In the genomic region with DNA sequence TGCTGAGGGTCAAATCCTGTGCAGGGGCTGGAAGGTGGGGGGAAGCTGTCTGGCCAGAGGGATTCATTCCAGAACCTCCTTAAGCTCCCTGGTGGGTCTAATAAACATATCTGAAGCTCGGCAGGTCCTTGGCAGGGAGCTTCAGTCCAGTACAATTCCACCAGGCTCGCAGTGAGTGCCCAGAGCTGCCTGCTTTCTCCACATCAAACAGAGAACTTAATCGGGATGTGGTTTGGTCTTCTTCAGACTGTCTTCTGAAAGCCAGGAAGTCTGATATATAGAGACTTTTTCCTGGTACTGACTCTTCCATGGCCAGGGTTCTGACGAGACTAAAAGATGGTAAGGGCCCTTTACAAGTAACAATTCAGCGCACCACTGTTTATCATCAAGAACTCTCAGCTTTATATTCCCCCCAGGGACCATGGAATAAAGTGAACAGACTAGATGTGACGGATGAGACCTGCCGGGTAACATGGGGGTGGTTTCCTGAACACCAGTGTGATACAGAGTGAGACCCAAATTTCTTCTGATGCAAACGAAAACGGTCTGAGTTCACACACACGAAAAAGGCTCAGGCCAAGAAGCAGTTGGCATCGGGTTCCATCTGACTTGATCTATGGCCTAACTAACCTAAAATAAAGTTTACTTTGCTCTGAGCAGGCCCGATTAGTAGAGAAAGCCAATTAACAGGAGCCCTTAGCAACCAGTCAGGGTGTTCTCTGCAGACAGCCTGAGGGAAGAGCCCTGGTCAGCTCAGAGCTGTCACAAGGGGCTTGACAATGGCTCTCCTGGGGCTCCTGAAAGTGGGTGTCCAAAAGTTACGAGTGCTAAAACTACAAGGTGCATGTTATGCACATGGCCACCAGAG, we compare ENCODE assay signal across 9 cellular contexts. TPM values are rescaled to one million over a fixed set of nuclear protein-coding genes. Genes with fewer than 3 reads are reported as not detected.
DNase-seq lines count a peak whose midpoint lies in the region; ATAC-seq and TF ChIP-seq lines count a peak whose summit lies in the region.
"Had no signal": no experiment of that assay in that cellular context is flagged by ENCODE, and none has a peak within 500 bp of the region (broad histone marks: within the 10 kb centered on the region; RNA-seq: fewer than 3 reads in every experiment).

No MANE protein-coding gene starts in this region.

- H3K23ac ChIP-seq in IMR-90 (ENCODE audit: low read depth, low read length): peak overlapping the region; percentile 60; the same call in 1 of the 2 replicates

- H3K36me3 Mint-ChIP-seq in activated CD4-positive, alpha-beta memory T cell treated with anti-CD3 and anti-CD28 coated beads for 36 hours: peaks cover 17% of the 10 kb centered on the region

- no peak overlapping the region for H3K56ac ChIP-seq in IMR-90 (ENCODE audit: extremely low read depth, insufficient read depth, low read length)

- ATAC-seq in IMR-90 (ENCODE audit: low read depth) (no peak), GM19397 (IDR thresholded peaks at IDR 0.05; ENCODE audit: unreplicated experiment) (no peak), HG03571 (IDR thresholded peaks at IDR 0.05; ENCODE audit: unreplicated experiment) (no peak)

- H3K4me1 Mint-ChIP-seq in activated CD4-positive, alpha-beta memory T cell treated with anti-CD3 and anti-CD28 coated beads for 36 hours (ENCODE audit: low read depth): peaks cover 78% of the 10 kb centered on the region

- peak overlapping the region; percentile 1; the same call in 1 of the 2 replicates for H4K91ac ChIP-seq in IMR-90 (ENCODE audit: insufficient read depth, low read depth, low read length)

- H3K4me1 ChIP-seq in IMR-90 (ENCODE audit: control insufficient read depth, insufficient read depth, low read length): peaks cover 53% of the 10 kb centered on the region
- H3K4me1 ChIP-seq in esophagus squamous epithelium: peaks cover 46 to 86% (median 63%) of the 10 kb centered on the region in 3 donors
- H3K4me1 ChIP-seq in rectal smooth muscle tissue (ENCODE audit: control insufficient read depth, insufficient read depth, low read length): peaks cover 68% of the 10 kb centered on the region

- no peak overlapping the region for H2BK20ac ChIP-seq in IMR-90 (ENCODE audit: low read depth, low read length)

- TF ChIP-seq RAD21 in IMR-90 (IDR thresholded peaks at IDR 0.05; ENCODE audit: low read length): no peak

- no TSS peak for BruUV-seq in IMR-90 (replicated peaks; lab: Mats Ljungman, UMichigan)

- peak overlapping the region; percentile 11; the same call in 1 of the 2 replicates for H3K4ac ChIP-seq in IMR-90 (ENCODE audit: low read depth, low read length)

- DNase-seq in IMR-90 (no peak), esophagus squamous epithelium (lab: John Stamatoyannopoulos, UW) (no peak), HuH-7 (ENCODE audit: low spot score) (no peak), iPS-NIHi7 (ENCODE audit: extremely low spot score) (no peak)
- peak; percentile 42 for DNase-seq in activated CD4-positive, alpha-beta memory T cell treated with anti-CD3 and anti-CD28 coated beads for 36 hours
- DNase-seq: occipital lobe had no signal

- no peak overlapping the region; the same call in 1 of the 2 replicates for H3K18ac ChIP-seq in IMR-90 (ENCODE audit: low read depth, low read length)

- WGBS in IMR-90 (ENCODE audit: extremely low coverage in 2 of 2, insufficient read length in 1 of 2), 2 experiments: no CpG with 5 or more reads among the region's 13 CpGs
- 54 to 64% methylated on average over 11 to 12 of the region's 13 CpGs for WGBS in esophagus squamous epithelium, 2 donors

- intact Hi-C loops in IMR-90 (cut with micrococcal nuclease): no loop called here
- intact Hi-C loops in activated CD4-positive, alpha-beta memory T cell treated with anti-CD3 and anti-CD28 coated beads for 36 hours (cut with micrococcal nuclease): no loop called here
- intact Hi-C loops in esophagus squamous epithelium (cut with DNase I): no loop called here

- peaks cover 50 to 98% of the 10 kb centered on the region in 2 experiments for H3K79me1 ChIP-seq in IMR-90 (ENCODE audit: low read depth in 1 of 2, low read length in 2 of 2)

- no peak overlapping the region for H2BK5ac ChIP-seq in IMR-90 (ENCODE audit: low read depth, low read length, poor library complexity, severe bottlenecking)

- no peak overlapping the region for H2BK120ac ChIP-seq in IMR-90 (ENCODE audit: low read depth, low read length)

- in situ Hi-C loops in IMR-90 (cut with MboI; ENCODE audit: low sequenced_read_pairs): no loop called here

- H3K27ac ChIP-seq in IMR-90 (ENCODE audit: insufficient read depth, low read length): peak overlapping the region; percentile 42; the same call in 1 of the 2 replicates
- H3K27ac ChIP-seq in esophagus squamous epithelium: peak overlapping the region; percentile 42 to 78 (median 70)
- peak overlapping the region; percentile 88 for H3K27ac ChIP-seq in rectal smooth muscle tissue (ENCODE audit: low read depth, low read length)

- H3K9me1 ChIP-seq in IMR-90 (ENCODE audit: insufficient read depth, low read length): peaks cover 46% of the 10 kb centered on the region

- no peaks in the 10 kb centered on the region for H3K9me3 Mint-ChIP-seq in activated CD4-positive, alpha-beta memory T cell treated with anti-CD3 and anti-CD28 coated beads for 36 hours

- no peak overlapping the region for H2AK9ac ChIP-seq in IMR-90 (replicated peaks; ENCODE audit: low read depth, low read length, poor library complexity)

- H3K27me3 ChIP-seq in IMR-90 (ENCODE audit: control insufficient read depth, insufficient read depth, low read length): no peaks in the 10 kb centered on the region
- no peaks in the 10 kb centered on the region for H3K27me3 ChIP-seq in esophagus squamous epithelium
- no peaks in the 10 kb centered on the region for H3K27me3 ChIP-seq in rectal smooth muscle tissue (ENCODE audit: control insufficient read depth, insufficient read depth, low read length)

- POLR2A ChIA-PET in IMR-90 (lab: Charles Lee; ENCODE audit: unreplicated experiment): no interaction called here
- POLR2A ChIA-PET in activated CD4-positive, alpha-beta memory T cell treated with anti-CD3 and anti-CD28 coated beads for 36 hours (lab: Charles Lee): interaction anchor here (0.6 to 1.6 kb wide), 5 partner anchors 29 to 665 kb away, joined by 3 to 7 read pairs (median 4); a partner anchor contains a TSS

- peaks cover 64% of the 10 kb centered on the region for H4K20me1 ChIP-seq in IMR-90 (ENCODE audit: insufficient read depth, low read length)

- H4K8ac ChIP-seq in IMR-90 (ENCODE audit: low read depth in 2 of 2, low read length in 2 of 2): no peak overlapping the region

- H2AFZ ChIP-seq in IMR-90 (replicated peaks; ENCODE audit: low read length, poor library complexity): no peak overlapping the region

- dilution Hi-C loops in IMR-90 (cut with HindIII; ENCODE audit: low sequenced_read_pairs, unreplicated experiment): no loop called here

- no peaks in the 10 kb centered on the region for H3K27me3 Mint-ChIP-seq in activated CD4-positive, alpha-beta memory T cell treated with anti-CD3 and anti-CD28 coated beads for 36 hours

- peak overlapping the region; percentile 35; the same call in 1 of the 2 replicates for H2AK5ac ChIP-seq in IMR-90 (ENCODE audit: low read depth, low read length)

- CTCF ChIA-PET in IMR-90 (lab: Yijun Ruan, JAX): interaction anchor here (1.2 kb wide), 1 partner anchor 145 kb away, joined by 3 read pairs; no protein-coding TSS in a partner anchor
- CTCF ChIA-PET in activated CD4-positive, alpha-beta memory T cell treated with anti-CD3 and anti-CD28 coated beads for 36 hours (lab: Charles Lee): interaction anchor here (0.6 to 2.4 kb wide), 9 partner anchors 12 to 915 kb away, joined by 3 to 13 read pairs (median 6); a partner anchor contains a TSS

- H3K14ac ChIP-seq in IMR-90 (replicated peaks; ENCODE audit: low read depth, low read length): no peak overlapping the region; the same call in 1 of the 2 replicates

- H2BK15ac ChIP-seq in IMR-90 (ENCODE audit: low read depth, low read length): no peak overlapping the region; the same call in 2 of the 3 replicates

- TF ChIP-seq POLR2A in IMR-90 (IDR thresholded peaks at IDR 0.05; ENCODE audit: low read depth, low read length) (no peak), esophagus squamous epithelium (IDR thresholded peaks at IDR 0.05) (no peak)

- H4K5ac ChIP-seq in IMR-90 (ENCODE audit: low read depth, low read length): no peak overlapping the region; the same call in 1 of the 2 replicates

- H3K9me3 ChIP-seq in IMR-90 (ENCODE audit: control insufficient read depth, insufficient read depth, low read length): no peaks in the 10 kb centered on the region
- H3K9me3 ChIP-seq in esophagus squamous epithelium: no peaks in the 10 kb centered on the region

- H3K4me2 ChIP-seq in IMR-90 (ENCODE audit: low read depth, low read length): no peak overlapping the region

- no peak for TF ChIP-seq CTCF in IMR-90 (conservative IDR thresholded peaks at IDR 0.05; ENCODE audit: low read depth, low read length)
- no peak for TF ChIP-seq CTCF in esophagus squamous epithelium (IDR thresholded peaks at IDR 0.05)

- H3K4me3 ChIP-seq in IMR-90 (ENCODE audit: insufficient read depth, low read depth, low read length): no peak overlapping the region
- no peak overlapping the region for H3K4me3 ChIP-seq in esophagus squamous epithelium
- no peak overlapping the region for H3K4me3 ChIP-seq in rectal smooth muscle tissue (ENCODE audit: low read length)

- peak overlapping the region; percentile 95 for H3K27ac Mint-ChIP-seq in activated CD4-positive, alpha-beta memory T cell treated with anti-CD3 and anti-CD28 coated beads for 36 hours

- H3K9ac ChIP-seq in IMR-90 (ENCODE audit: low read depth, low read length) (peak overlapping the region; percentile 24; the same call in 1 of the 2 replicates), rectal smooth muscle tissue (ENCODE audit: low read length) (no peak overlapping the region)

- H3K36me3 ChIP-seq in IMR-90 (ENCODE audit: control insufficient read depth, insufficient read depth, low read length) (peaks cover 22% of the 10 kb centered on the region), esophagus squamous epithelium (peaks cover 0 to 47% (median 0%) of the 10 kb centered on the region in 3 donors), rectal smooth muscle tissue (ENCODE audit: control insufficient read depth, insufficient read depth, low read length) (no peaks in the 10 kb centered on the region)

- peak overlapping the region; percentile 40 for H3K4me3 Mint-ChIP-seq in activated CD4-positive, alpha-beta memory T cell treated with anti-CD3 and anti-CD28 coated beads for 36 hours

RNA-seq across cellular contexts. Expression of a gene that starts 29.0 kb away (rescaled TPM):
- total RNA-seq in IMR-90 (2012; rRNA removed): 42.5 and 46.7 TPM in 2 replicates
- polyA plus RNA-seq in IMR-90 (2012; rRNA removed): 111 and 165 TPM in 2 replicates
- polyA plus RNA-seq in IMR-90 (2012; cell fraction: cytosol; rRNA removed): 75.6 and 136 TPM in 2 replicates
- polyA plus RNA-seq in IMR-90 (2012; cell fraction: nucleus; rRNA removed; ENCODE audit: low replicate concordance): 170 and 215 TPM in 2 replicates
- total RNA-seq in activated CD4-positive, alpha-beta memory T cell treated with anti-CD3 and anti-CD28 coated beads for 36 hours: 10 to 100 TPM; 78.1 to 81.3 TPM
- total RNA-seq in esophagus squamous epithelium: 10 to 100 TPM; 38.0 to 77.8 (median 39.6) TPM

RNA-seq across cellular contexts. Expression of a gene that starts 34.9 kb away (rescaled TPM):
- total RNA-seq in IMR-90 (2012; rRNA removed) (0.54 and 1.4 TPM in 2 replicates), esophagus squamous epithelium (10 to 100 TPM in 2 of 4 donors, 1 to 10 TPM in 2; 3.3 to 13.7 (median 7.3) TPM)
- 4.9 and 5.6 TPM in 2 replicates for polyA plus RNA-seq in IMR-90 (2012; rRNA removed)
- 2.2 and 2.4 TPM in 2 replicates for polyA plus RNA-seq in IMR-90 (2012; cell fraction: cytosol; rRNA removed)
- 34.4 and 78.7 TPM in 2 replicates for polyA plus RNA-seq in IMR-90 (2012; cell fraction: nucleus; rRNA removed; ENCODE audit: low replicate concordance)
- total RNA-seq in activated CD4-positive, alpha-beta memory T cell treated with anti-CD3 and anti-CD28 coated beads for 36 hours: 1 to 10 TPM; 3.7 to 3.9 TPM

RNA-seq across cellular contexts. Expression of a gene that starts 44.3 kb away (rescaled TPM):
- total RNA-seq in IMR-90 (2012; rRNA removed) (1.4 and 1.7 TPM in 2 replicates), esophagus squamous epithelium (1 to 10 TPM; 3.1 to 8.6 (median 5.6) TPM)
- polyA plus RNA-seq in IMR-90 (2012; rRNA removed): 3.1 TPM in 2 replicates
- polyA plus RNA-seq in IMR-90 (2012; cell fraction: cytosol; rRNA removed): 2.2 and 3.0 TPM in 2 replicates
- polyA plus RNA-seq in IMR-90 (2012; cell fraction: nucleus; rRNA removed; ENCODE audit: low replicate concordance): 27.6 and 28.8 TPM in 2 replicates
- 1 to 10 TPM; 2.9 to 3.3 TPM for total RNA-seq in activated CD4-positive, alpha-beta memory T cell treated with anti-CD3 and anti-CD28 coated beads for 36 hours

RNA-seq across cellular contexts. Expression of a gene that starts 45.3 kb away (rescaled TPM):
- 297 and 375 TPM in 2 replicates for total RNA-seq in IMR-90 (2012; rRNA removed)
- 1,140 and 1,276 TPM in 2 replicates for polyA plus RNA-seq in IMR-90 (2012; rRNA removed)
- 644 and 1,099 TPM in 2 replicates for polyA plus RNA-seq in IMR-90 (2012; cell fraction: cytosol; rRNA removed)
- polyA plus RNA-seq in IMR-90 (2012; cell fraction: nucleus; rRNA removed; ENCODE audit: low replicate concordance): 285 and 599 TPM in 2 replicates
- 100 to 1,000 TPM; 224 to 226 TPM for total RNA-seq in activated CD4-positive, alpha-beta memory T cell treated with anti-CD3 and anti-CD28 coated beads for 36 hours
- 100 to 1,000 TPM; 204 to 277 (median 234) TPM for total RNA-seq in esophagus squamous epithelium
